Comparison of ENCODE assay signal across 11 cellular contexts in the genomic region with DNA sequence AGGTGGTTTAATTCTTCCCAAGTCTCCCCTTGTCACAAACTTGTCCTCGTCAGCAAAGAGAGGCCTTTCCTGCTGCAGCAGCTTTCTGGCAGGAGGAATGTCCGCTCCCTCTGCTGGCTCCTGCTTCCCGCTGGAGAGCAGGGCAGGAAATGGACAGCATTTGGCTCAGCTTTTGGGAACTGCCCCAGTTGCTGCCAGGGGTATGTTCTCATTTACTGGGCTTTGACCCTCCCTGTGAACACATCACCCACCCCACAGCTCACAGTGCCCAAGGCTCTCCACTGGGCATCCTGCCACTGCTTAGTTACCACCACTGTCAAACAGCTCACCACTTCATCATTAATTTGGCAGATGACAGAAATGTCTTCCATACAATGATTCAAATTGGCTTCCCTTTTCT.
A peak's percentile ranks its signal among the peaks of the same experiment; 100 is the strongest.
DNase-seq lines count a peak whose midpoint lies in the region; ATAC-seq and TF ChIP-seq lines count a peak whose summit lies in the region.
"Had no signal": no experiment of that assay in that cellular context is flagged by ENCODE, and none has a peak within 500 bp of the region (broad histone marks: within the 10 kb centered on the region; RNA-seq: fewer than 3 reads in every experiment).

No MANE protein-coding gene starts in this region.

- TF ChIP-seq CTCF in fibroblast of mammary gland (conservative IDR thresholded peaks at IDR 0.05; ENCODE audit: control insufficient read depth, insufficient read depth, low read depth, low read length) (peak; percentile 43), nephron progenitor cell (IDR thresholded peaks at IDR 0.05) (no peak)

- H3K4me1 Mint-ChIP-seq in nephron progenitor cell, result peaks cover 78% of the 10 kb centered on the region

- peaks cover 17% of the 10 kb centered on the region for H3K36me3 Mint-ChIP-seq in nephron progenitor cell (ENCODE audit: low read depth)

- peak overlapping the region; percentile 28 for H3K4me3 Mint-ChIP-seq in nephron progenitor cell
- H3K4me3 Mint-ChIP-seq: activated naive CD4-positive, alpha-beta T cell treated with anti-CD3 and anti-CD28 coated beads, Interleukin-2, amount 50 U/mL, for 24 hours had no signal

- H3K27me3 Mint-ChIP-seq in nephron progenitor cell (ENCODE audit: low read depth, poor library complexity), result peaks cover 4% of the 10 kb centered on the region
- H3K27me3 Mint-ChIP-seq: activated naive CD4-positive, alpha-beta T cell treated with anti-CD3 and anti-CD28 coated beads, Interleukin-2, amount 50 U/mL, for 24 hours had no signal

- DNase-seq in AG08396 (ENCODE audit: low spot score) (peak; percentile 71), fibroblast of mammary gland (ENCODE audit: low read depth) (peak; percentile 72), nephron progenitor cell (no peak), NCI-H526 treated with DMSO at 0.1 percent for 48 hours (lab: John Stamatoyannopoulos, UW) (no peak), SIG-M5 treated with dmso at 0.1 percent for 504 hours (lab: John Stamatoyannopoulos, UW; ENCODE audit: unreplicated experiment) (no peak), DMS79 treated with DMSO at 0.1 percent for 48 hours (lab: John Stamatoyannopoulos, UW) (no peak)
- DNase-seq: GF-D8 had no signal

- ATAC-seq in SK-N-SH treated with all-trans-retinoic acid at 6 μM for 48 hours, result peak; percentile 45
- ATAC-seq in HG03025 (IDR thresholded peaks at IDR 0.05; ENCODE audit: low FRiP score, unreplicated experiment), result no peak
- ATAC-seq: sciatic nerve had no signal

- H3K9me3 Mint-ChIP-seq in nephron progenitor cell, result no peaks in the 10 kb centered on the region
- H3K9me3 Mint-ChIP-seq: activated naive CD4-positive, alpha-beta T cell treated with anti-CD3 and anti-CD28 coated beads, Interleukin-2, amount 50 U/mL, for 24 hours had no signal

- H3K27ac Mint-ChIP-seq in nephron progenitor cell, result no peak overlapping the region

- H3K4me3 ChIP-seq in fibroblast of mammary gland (ENCODE audit: control insufficient read depth, low read depth, low read length), result no peak overlapping the region

TF ChIP-seq in SK-N-SH treated with all-trans-retinoic acid at 6 μM for 48 hours, 23 proteins besides CTCF, POLR2A, EP300 and RAD21:
- TF ChIP-seq, protein P1, sequence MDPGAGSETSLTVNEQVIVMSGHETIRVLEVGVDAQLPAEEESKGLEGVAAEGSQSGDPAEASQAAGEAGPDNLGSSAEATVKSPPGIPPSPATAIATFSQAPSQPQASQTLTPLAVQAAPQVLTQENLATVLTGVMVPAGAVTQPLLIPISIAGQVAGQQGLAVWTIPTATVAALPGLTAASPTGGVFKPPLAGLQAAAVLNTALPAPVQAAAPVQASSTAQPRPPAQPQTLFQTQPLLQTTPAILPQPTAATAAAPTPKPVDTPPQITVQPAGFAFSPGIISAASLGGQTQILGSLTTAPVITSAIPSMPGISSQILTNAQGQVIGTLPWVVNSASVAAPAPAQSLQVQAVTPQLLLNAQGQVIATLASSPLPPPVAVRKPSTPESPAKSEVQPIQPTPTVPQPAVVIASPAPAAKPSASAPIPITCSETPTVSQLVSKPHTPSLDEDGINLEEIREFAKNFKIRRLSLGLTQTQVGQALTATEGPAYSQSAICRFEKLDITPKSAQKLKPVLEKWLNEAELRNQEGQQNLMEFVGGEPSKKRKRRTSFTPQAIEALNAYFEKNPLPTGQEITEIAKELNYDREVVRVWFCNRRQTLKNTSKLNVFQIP (CRISPR knock-in tag; IDR thresholded peaks at IDR 0.05; ENCODE audit: borderline replicate concordance, low read depth), result no peak
TF ChIP-seq in SK-N-SH treated with all-trans-retinoic acid at 6 μM for 48 hours: peak in this region for 0.

Comparison
In these comparisons a context has a peak if more than half of its experiments do, and no peak if none do; other contexts are left out.
1. DNase-seq: peak in AG08396 (single experiment) and fibroblast of mammary gland (single experiment); none in nephron progenitor cell (single experiment), NCI-H526 treated with DMSO at 0.1 percent for 48 hours (single experiment), SIG-M5 treated with dmso at 0.1 percent for 504 hours (single experiment) and DMS79 treated with DMSO at 0.1 percent for 48 hours (single experiment).